ENCODE assay signal across 15 cellular contexts in the genomic region with DNA sequence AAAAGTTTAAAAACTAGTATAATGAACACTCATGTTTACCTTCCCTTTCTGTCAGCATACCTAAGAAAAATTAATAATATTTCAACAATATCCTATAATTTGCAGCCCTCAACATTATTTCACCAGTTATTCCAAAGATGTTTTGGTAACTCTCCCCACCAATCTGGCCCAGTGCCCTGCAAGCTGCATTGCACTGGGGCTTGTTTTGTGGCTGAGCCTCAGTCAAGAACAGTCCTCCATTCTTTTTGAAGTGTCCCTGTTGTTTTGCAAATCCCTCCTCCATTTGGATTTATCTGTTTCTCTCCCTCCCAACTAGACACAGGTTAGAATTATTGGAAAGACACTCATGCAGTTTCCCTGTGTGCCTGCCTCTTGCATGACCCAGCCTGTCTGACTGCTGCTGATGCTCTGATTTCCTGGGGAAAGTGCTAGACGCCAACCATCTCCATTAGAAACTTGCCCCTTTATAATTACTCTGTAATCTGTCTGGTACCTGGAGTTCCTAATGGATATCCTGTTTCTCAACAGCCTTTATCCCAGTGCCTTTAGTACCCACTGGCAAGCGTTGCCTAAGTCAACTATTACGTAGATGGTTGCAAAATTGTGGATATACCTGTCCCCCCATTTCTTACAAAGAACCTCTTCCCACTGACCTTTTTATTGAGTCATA.
DNase-seq lines count a peak whose midpoint lies in the region; ATAC-seq and TF ChIP-seq lines count a peak whose summit lies in the region.
"Had no signal": no experiment of that assay in that cellular context is flagged by ENCODE, and none has a peak within 500 bp of the region (broad histone marks: within the 10 kb centered on the region; RNA-seq: fewer than 3 reads in every experiment).

No MANE protein-coding gene starts in this region.

- no peak for ATAC-seq in stimulated activated memory B cell treated with anti-CD40 and anti-IgM and Interleukin-4, amounts not matched to agents 10 μg/mL and 1 μg/mL and 100 μg/mL, for 72 hours
- ATAC-seq in HG02588 (IDR thresholded peaks at IDR 0.05; ENCODE audit: unreplicated experiment) (no peak), body of pancreas (no peak)

- H3K4me1 Mint-ChIP-seq in activated naive CD4-positive, alpha-beta T cell treated with anti-CD3 and anti-CD28 coated beads, Interleukin-2, amount 50 U/mL, for 24 hours, result no peaks in the 10 kb centered on the region
- H3K4me1 Mint-ChIP-seq in stimulated activated memory B cell treated with anti-CD40 and anti-IgM and Interleukin-4, amounts not matched to agents 10 μg/mL and 1 μg/mL and 100 μg/mL, for 72 hours, result no peaks in the 10 kb centered on the region

- no peak overlapping the region for H3K4me3 ChIP-seq in body of pancreas
- H3K4me3 ChIP-seq: adrenal gland, transverse colon had no signal

- no peaks in the 10 kb centered on the region for H3K9me3 Mint-ChIP-seq in activated naive CD4-positive, alpha-beta T cell treated with anti-CD3 and anti-CD28 coated beads, Interleukin-2, amount 50 U/mL, for 24 hours
- H3K9me3 Mint-ChIP-seq in stimulated activated memory B cell treated with anti-CD40 and anti-IgM and Interleukin-4, amounts not matched to agents 10 μg/mL and 1 μg/mL and 100 μg/mL, for 72 hours, result no peaks in the 10 kb centered on the region
- H3K9me3 Mint-ChIP-seq: dendritic cell treated with granulocyte-macrophage colony-stimulating factor and Interleukin-4, amounts not matched to agents 40 ng/mL and 50 ng/mL, for 4 days had no signal

- TF ChIP-seq POLR2A in body of pancreas (IDR thresholded peaks at IDR 0.05), result no peak

- H3K27me3 ChIP-seq in body of pancreas, result no peaks in the 10 kb centered on the region
- H3K27me3 ChIP-seq: adrenal gland, transverse colon had no signal

- no peak for TF ChIP-seq CTCF in body of pancreas (IDR thresholded peaks at IDR 0.05)

- H3K4me3 Mint-ChIP-seq in activated naive CD4-positive, alpha-beta T cell treated with anti-CD3 and anti-CD28 coated beads, Interleukin-2, amount 50 U/mL, for 24 hours, result no peak overlapping the region
- H3K4me3 Mint-ChIP-seq in stimulated activated memory B cell treated with anti-CD40 and anti-IgM and Interleukin-4, amounts not matched to agents 10 μg/mL and 1 μg/mL and 100 μg/mL, for 72 hours, result no peak overlapping the region
- H3K4me3 Mint-ChIP-seq: dendritic cell treated with granulocyte-macrophage colony-stimulating factor and Interleukin-4, amounts not matched to agents 40 ng/mL and 50 ng/mL, for 4 days had no signal

- H3K27me3 Mint-ChIP-seq in activated naive CD4-positive, alpha-beta T cell treated with anti-CD3 and anti-CD28 coated beads, Interleukin-2, amount 50 U/mL, for 24 hours, result no peaks in the 10 kb centered on the region
- no peaks in the 10 kb centered on the region for H3K27me3 Mint-ChIP-seq in stimulated activated memory B cell treated with anti-CD40 and anti-IgM and Interleukin-4, amounts not matched to agents 10 μg/mL and 1 μg/mL and 100 μg/mL, for 72 hours
- H3K27me3 Mint-ChIP-seq: dendritic cell treated with granulocyte-macrophage colony-stimulating factor and Interleukin-4, amounts not matched to agents 40 ng/mL and 50 ng/mL, for 4 days had no signal

- intact Hi-C loops in body of pancreas (cut with DNase I), result no loop called here

- DNase-seq in activated naive CD4-positive, alpha-beta T cell treated with Interleukin-2 at 50 U/mL for 16 hours, result no peak
- peak; percentile 22 for DNase-seq in NCI-H69 (lab: John Stamatoyannopoulos, UW)
- DNase-seq in globus pallidus (ENCODE audit: low spot score), result peak; percentile 75
- no peak for DNase-seq in NCI-H226
- DNase-seq in body of pancreas, result no peak
- DNase-seq: adrenal gland; DMS53; KG1; stimulated activated CD4-positive, alpha-beta T cell treated with anti-CD3 and anti-CD28 coated beads, Interleukin-15, amount 100 ng/mL, for 24 hours; transverse colon had no signal

- H3K36me3 Mint-ChIP-seq in activated naive CD4-positive, alpha-beta T cell treated with anti-CD3 and anti-CD28 coated beads, Interleukin-2, amount 50 U/mL, for 24 hours, result peaks cover 22% of the 10 kb centered on the region
- H3K36me3 Mint-ChIP-seq in stimulated activated memory B cell treated with anti-CD40 and anti-IgM and Interleukin-4, amounts not matched to agents 10 μg/mL and 1 μg/mL and 100 μg/mL, for 72 hours, result peaks cover 50% of the 10 kb centered on the region

- no peaks in the 10 kb centered on the region for H3K9me3 ChIP-seq in body of pancreas
- H3K9me3 ChIP-seq: adrenal gland, transverse colon had no signal

- H3K27ac Mint-ChIP-seq in activated naive CD4-positive, alpha-beta T cell treated with anti-CD3 and anti-CD28 coated beads, Interleukin-2, amount 50 U/mL, for 24 hours, result peak overlapping the region; percentile 85
- peak overlapping the region; percentile 29 for H3K27ac Mint-ChIP-seq in stimulated activated memory B cell treated with anti-CD40 and anti-IgM and Interleukin-4, amounts not matched to agents 10 μg/mL and 1 μg/mL and 100 μg/mL, for 72 hours
- H3K27ac Mint-ChIP-seq: dendritic cell treated with granulocyte-macrophage colony-stimulating factor and Interleukin-4, amounts not matched to agents 40 ng/mL and 50 ng/mL, for 4 days had no signal

- H3K36me3 ChIP-seq in body of pancreas (replicated peaks in 1 of 2; ENCODE audit: insufficient read depth in 1 of 2, low read depth in 2 of 2), result peaks cover 0 to 47% of the 10 kb centered on the region in 2 donors

- H3K27ac ChIP-seq in body of pancreas, result no peak overlapping the region
- H3K27ac ChIP-seq: adrenal gland, parathyroid adenoma had no signal

- WGBS in body of pancreas, 2 donors, result 88 to 90% methylated on average over 3 of the region's 3 CpGs

- peaks cover 5% of the 10 kb centered on the region for H3K4me1 ChIP-seq in body of pancreas
- H3K4me1 ChIP-seq: adrenal gland, parathyroid adenoma had no signal

Comparison
In these comparisons a context has a peak if more than half of its experiments do, and no peak if none do; other contexts are left out.
1. DNase-seq: peak in NCI-H69 (single experiment) and globus pallidus (single experiment); none in activated naive CD4-positive, alpha-beta T cell treated with Interleukin-2 at 50 U/mL for 16 hours (single experiment), NCI-H226 (single experiment) and body of pancreas (0 of 4).